14 cellular contexts compared by ENCODE assay signal in the genomic region with DNA sequence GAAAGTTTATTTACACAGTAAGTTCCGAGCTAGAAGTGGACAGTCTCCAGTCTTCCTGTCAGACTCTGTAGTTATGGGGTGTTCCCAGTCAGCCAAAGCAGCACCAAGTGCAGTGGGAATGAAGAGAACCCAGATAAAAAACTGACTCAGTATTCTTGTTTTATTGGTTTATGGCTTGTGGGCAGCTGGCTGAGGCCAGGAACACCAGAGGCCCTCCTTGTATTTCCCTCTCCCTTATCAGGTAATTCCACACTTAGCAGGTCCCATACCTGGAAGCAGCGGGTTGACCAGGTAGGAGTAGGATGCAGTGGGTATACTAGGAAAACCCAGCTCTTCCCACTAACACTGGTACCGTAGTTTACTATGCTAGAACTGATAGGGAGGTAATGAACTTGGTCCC. TPM values are rescaled to one million over a fixed set of nuclear protein-coding genes. Genes with fewer than 3 reads are reported as not detected.
DNase-seq lines count a peak whose midpoint lies in the region; ATAC-seq and TF ChIP-seq lines count a peak whose summit lies in the region.
"Had no signal": no experiment of that assay in that cellular context is flagged by ENCODE, and none has a peak within 500 bp of the region (broad histone marks: within the 10 kb centered on the region; RNA-seq: fewer than 3 reads in every experiment).

No MANE protein-coding gene starts in this region.

- H3K36me3 ChIP-seq in CD4-positive, CD25-positive, alpha-beta regulatory T cell (ENCODE audit: control insufficient read depth, insufficient read depth, low read length): peaks cover 55% of the 10 kb centered on the region
- H3K36me3 ChIP-seq in body of pancreas (replicated peaks in 1 of 2; ENCODE audit: insufficient read depth in 1 of 2, low read depth in 2 of 2) (peaks cover 0 to 2% of the 10 kb centered on the region in 2 donors), prostate gland (no peaks in the 10 kb centered on the region)

- H3K4me1 Mint-ChIP-seq in CD4-positive, CD25-positive, alpha-beta regulatory T cell: peaks cover 23 to 58% (median 32%) of the 10 kb centered on the region in 4 donors
- H3K4me1 Mint-ChIP-seq in neural crest cell: no peaks in the 10 kb centered on the region
- H3K4me1 Mint-ChIP-seq: GM23338 had no signal

- peaks cover 28% of the 10 kb centered on the region for H3K4me1 ChIP-seq in CD4-positive, CD25-positive, alpha-beta regulatory T cell (ENCODE audit: control insufficient read depth, insufficient read depth, low read length, poor library complexity, severe bottlenecking)
- H3K4me1 ChIP-seq in body of pancreas: peaks cover 76% of the 10 kb centered on the region
- no peaks in the 10 kb centered on the region for H3K4me1 ChIP-seq in prostate gland (replicated peaks)
- H3K4me1 ChIP-seq: BLaER1 had no signal

- WGBS in body of pancreas, 2 donors: 41 to 50% methylated on average over 3 of the region's 3 CpGs
- 75% methylated on average over 3 of the region's 3 CpGs for WGBS in prostate gland

- ATAC-seq in CD4-positive, CD25-positive, alpha-beta regulatory T cell (ENCODE audit: low read depth in 2 of 2): no peak
- ATAC-seq in body of pancreas (no peak), HG02970 (IDR thresholded peaks at IDR 0.05; ENCODE audit: low FRiP score, unreplicated experiment) (no peak)
- ATAC-seq: GM12878, GM23338 had no signal

- peak overlapping the region; percentile 55 for H3K4me3 ChIP-seq in CD4-positive, CD25-positive, alpha-beta regulatory T cell (ENCODE audit: low read depth, low read length)
- H3K4me3 ChIP-seq in body of pancreas (no peak overlapping the region), fibroblast of villous mesenchyme (ENCODE audit: low read depth, low read length) (no peak overlapping the region), prostate gland (no peak overlapping the region)
- H3K4me3 ChIP-seq: BLaER1, GM12878, GM23338 had no signal

- no peaks in the 10 kb centered on the region for H3K9me3 ChIP-seq in CD4-positive, CD25-positive, alpha-beta regulatory T cell (ENCODE audit: control insufficient read depth in 2 of 2, low read length in 2 of 2)
- H3K9me3 ChIP-seq in body of pancreas: no peaks in the 10 kb centered on the region
- H3K9me3 ChIP-seq in prostate gland: no peaks in the 10 kb centered on the region
- H3K9me3 ChIP-seq: BLaER1 had no signal

- H3K36me3 Mint-ChIP-seq in CD4-positive, CD25-positive, alpha-beta regulatory T cell: peaks cover 59% of the 10 kb centered on the region
- peaks cover 23% of the 10 kb centered on the region for H3K36me3 Mint-ChIP-seq in neural crest cell (ENCODE audit: low read depth)

- DNase-seq in CD4-positive, CD25-positive, alpha-beta regulatory T cell: no peak
- DNase-seq in body of pancreas (no peak), fibroblast of villous mesenchyme (ENCODE audit: low read depth) (peak; percentile 25), neural crest cell (ENCODE audit: low read depth, low spot score) (no peak), prostate gland (ENCODE audit: low spot score) (no peak), NCI-H2227 (lab: John Stamatoyannopoulos, UW; ENCODE audit: unreplicated experiment) (no peak)
- DNase-seq: 8988T, AML-193, DMS79, H7 had no signal

- no peaks in the 10 kb centered on the region for H3K27me3 Mint-ChIP-seq in CD4-positive, CD25-positive, alpha-beta regulatory T cell
- no peaks in the 10 kb centered on the region for H3K27me3 Mint-ChIP-seq in neural crest cell (ENCODE audit: low read depth)

- peak overlapping the region; percentile 28 for H3K27ac ChIP-seq in CD4-positive, CD25-positive, alpha-beta regulatory T cell (ENCODE audit: insufficient read depth, low read length, poor library complexity, severe bottlenecking)
- H3K27ac ChIP-seq in body of pancreas (peak overlapping the region in 3 of 4 donors; percentile 1 to 48 (median 7)), prostate gland (no peak overlapping the region)
- H3K27ac ChIP-seq: BLaER1 had no signal

- intact Hi-C loops in body of pancreas (cut with DNase I): no loop called here
- intact Hi-C loops in prostate gland (cut with DNase I): no loop called here

- TF ChIP-seq POLR2A in body of pancreas (IDR thresholded peaks at IDR 0.05) (no peak), prostate gland (IDR thresholded peaks at IDR 0.05) (no peak)

- peak overlapping the region in 3 of 4 donors; percentile 4 to 59 (median 55) for H3K4me3 Mint-ChIP-seq in CD4-positive, CD25-positive, alpha-beta regulatory T cell
- no peak overlapping the region for H3K4me3 Mint-ChIP-seq in neural crest cell
- H3K4me3 Mint-ChIP-seq: GM23338 had no signal

- no peaks in the 10 kb centered on the region for H3K9me3 Mint-ChIP-seq in CD4-positive, CD25-positive, alpha-beta regulatory T cell
- H3K9me3 Mint-ChIP-seq in neural crest cell: no peaks in the 10 kb centered on the region
- H3K9me3 Mint-ChIP-seq: GM23338 had no signal

- H3K27ac Mint-ChIP-seq in CD4-positive, CD25-positive, alpha-beta regulatory T cell: peak overlapping the region; percentile 82 to 89 (median 84)
- peak overlapping the region; percentile 43 for H3K27ac Mint-ChIP-seq in neural crest cell (ENCODE audit: unreplicated experiment)
- H3K27ac Mint-ChIP-seq: GM23338 had no signal

- no peak for TF ChIP-seq CTCF in body of pancreas (IDR thresholded peaks at IDR 0.05)
- TF ChIP-seq CTCF in fibroblast of villous mesenchyme (IDR thresholded peaks at IDR 0.05; ENCODE audit: insufficient read depth, low read depth, low read length): no peak
- no peak for TF ChIP-seq CTCF in neural crest cell (conservative IDR thresholded peaks at IDR 0.05)
- TF ChIP-seq CTCF in prostate gland (IDR thresholded peaks at IDR 0.05): no peak

- no peaks in the 10 kb centered on the region for H3K27me3 ChIP-seq in CD4-positive, CD25-positive, alpha-beta regulatory T cell (ENCODE audit: control insufficient read depth, insufficient read depth, low read length)
- H3K27me3 ChIP-seq in body of pancreas (no peaks in the 10 kb centered on the region), prostate gland (replicated peaks; ENCODE audit: insufficient read depth) (no peaks in the 10 kb centered on the region)
- H3K27me3 ChIP-seq: BLaER1 had no signal

RNA-seq across cellular contexts. Expression of gene BACE1-AS, which starts 3.5 kb away (rescaled TPM):
- total RNA-seq in CD4-positive, CD25-positive, alpha-beta regulatory T cell: 7.2 TPM
- polyA plus RNA-seq in CD4-positive, CD25-positive, alpha-beta regulatory T cell: 1 to 10 TPM; 1.2 to 2.8 (median 1.9) TPM
- total RNA-seq in body of pancreas (1 to 10 TPM; 5.3 to 6.0 TPM), fibroblast of villous mesenchyme (2.6 and 3.5 TPM in 2 replicates), neural crest cell (17.6 and 18.1 TPM in 2 replicates), prostate gland (10 to 100 TPM in 1 of 2 donors, 1 to 10 TPM in 1; 4.8 to 19.1 TPM)

RNA-seq across cellular contexts. Expression of gene BACE1, which starts 28.4 kb away (rescaled TPM):
- 6.9 TPM for total RNA-seq in CD4-positive, CD25-positive, alpha-beta regulatory T cell
- polyA plus RNA-seq in CD4-positive, CD25-positive, alpha-beta regulatory T cell: 1 to 10 TPM; 1.1 to 2.0 (median 1.4) TPM
- total RNA-seq in body of pancreas (10 to 100 TPM; 47.0 to 70.5 TPM), fibroblast of villous mesenchyme (28.0 and 31.5 TPM in 2 replicates), neural crest cell (30.4 and 30.7 TPM in 2 replicates), prostate gland (10 to 100 TPM; 12.4 to 28.4 TPM)

RNA-seq across cellular contexts. Expression of gene CEP164, which starts 40.0 kb away (rescaled TPM):
- 73.4 TPM for total RNA-seq in CD4-positive, CD25-positive, alpha-beta regulatory T cell
- 10 to 100 TPM; 19.7 to 30.9 (median 20.6) TPM for polyA plus RNA-seq in CD4-positive, CD25-positive, alpha-beta regulatory T cell
- 10 to 100 TPM; 29.1 to 45.8 TPM for total RNA-seq in body of pancreas
- 30.3 and 33.7 TPM in 2 replicates for total RNA-seq in fibroblast of villous mesenchyme
- total RNA-seq in neural crest cell: 41.2 and 42.8 TPM in 2 replicates
- 10 to 100 TPM; 27.7 to 40.6 TPM for total RNA-seq in prostate gland

RNA-seq across cellular contexts. Expression of gene RNF214, which starts 55.2 kb away (rescaled TPM):
- 54.6 TPM for total RNA-seq in CD4-positive, CD25-positive, alpha-beta regulatory T cell
- polyA plus RNA-seq in CD4-positive, CD25-positive, alpha-beta regulatory T cell: 10 to 100 TPM; 51.0 to 69.6 (median 55.7) TPM
- total RNA-seq in body of pancreas (10 to 100 TPM; 10.2 to 12.5 TPM), fibroblast of villous mesenchyme (11.6 and 14.2 TPM in 2 replicates), neural crest cell (47.2 and 47.5 TPM in 2 replicates), prostate gland (10 to 100 TPM in 1 of 2 donors, 1 to 10 TPM in 1; 9.4 to 24.8 TPM)

RNA-seq across cellular contexts. Expression of gene PCSK7, which starts 55.8 kb away (rescaled TPM):
- 478 TPM for total RNA-seq in CD4-positive, CD25-positive, alpha-beta regulatory T cell
- polyA plus RNA-seq in CD4-positive, CD25-positive, alpha-beta regulatory T cell: 10 to 100 TPM; 55.0 to 76.1 (median 63.4) TPM
- total RNA-seq in body of pancreas (10 to 100 TPM; 25.9 to 86.0 TPM), fibroblast of villous mesenchyme (44.5 and 60.0 TPM in 2 replicates), neural crest cell (49.7 and 53.1 TPM in 2 replicates), prostate gland (10 to 100 TPM; 38.5 to 45.7 TPM)

Comparison
In these comparisons a context has a peak if more than half of its experiments do, and no peak if none do; other contexts are left out.
1. H3K27ac ChIP-seq: peak in CD4-positive, CD25-positive, alpha-beta regulatory T cell (single experiment) and body of pancreas (3 of 4); none in prostate gland (0 of 2).